Comparison of ENCODE assay signal across 8 cellular contexts in genomic region chr1:100249155-100249536, GRCh38. TPM values are rescaled to one million over a fixed set of nuclear protein-coding genes. Genes with fewer than 3 reads are reported as not detected.
DNase-seq lines count a peak whose midpoint lies in the region; ATAC-seq and TF ChIP-seq lines count a peak whose summit lies in the region.

No MANE protein-coding gene starts in this region.

- H4K91ac ChIP-seq in mesenchymal stem cell (ENCODE audit: low read length) = no peak overlapping the region

- H3K4ac ChIP-seq in mesenchymal stem cell (ENCODE audit: low read depth in 1 of 2, low read length in 2 of 2) = peak overlapping the region; percentile 67 to 71

- peaks cover 16% of the 10 kb centered on the region for H3K79me1 ChIP-seq in mesenchymal stem cell (replicated peaks; ENCODE audit: low read length, poor library complexity, severe bottlenecking)

- H3K27ac ChIP-seq in ACC112 (ENCODE audit: low read depth, low read length) (peak overlapping the region; percentile 8; the same call in 1 of the 2 replicates), mammary epithelial cell (ENCODE audit: insufficient read depth, low read depth, low read length) (peak overlapping the region; percentile 61), mesenchymal stem cell (ENCODE audit: low read length, poor library complexity, severe bottlenecking) (peak overlapping the region; percentile 70)

- peaks cover 9% of the 10 kb centered on the region for H3K4me1 ChIP-seq in ACC112 (ENCODE audit: control insufficient read depth, insufficient read depth, low read length, unreplicated experiment)
- peaks cover 6% of the 10 kb centered on the region for H3K4me1 ChIP-seq in mammary epithelial cell (ENCODE audit: insufficient read depth, low read length)
- peaks cover 2% of the 10 kb centered on the region for H3K4me1 ChIP-seq in mesenchymal stem cell (ENCODE audit: control insufficient read depth, insufficient read depth, low read depth, low read length)

- DNase-seq in mammary epithelial cell (no peak), mesenchymal stem cell (peak; percentile 6), SW480 (ENCODE audit: low spot score) (no peak), H4 (ENCODE audit: low spot score) (no peak)

- H4K8ac ChIP-seq in mesenchymal stem cell (ENCODE audit: low read length) = peak overlapping the region; percentile 87

- H2AFZ ChIP-seq in ACC112 (ENCODE audit: low read length, unreplicated experiment) (peak overlapping the region; percentile 85), mammary epithelial cell (ENCODE audit: low read depth, low read length) (peak overlapping the region; percentile 98), mesenchymal stem cell (ENCODE audit: low read depth, low read length) (peak overlapping the region; percentile 98)

- H3K79me2 ChIP-seq in ACC112 (ENCODE audit: control insufficient read depth, insufficient read depth, low read length, unreplicated experiment) = peaks cover 16% of the 10 kb centered on the region
- peaks cover 36% of the 10 kb centered on the region for H3K79me2 ChIP-seq in mammary epithelial cell (ENCODE audit: insufficient read depth, low read length)

- ATAC-seq in HG03354 (IDR thresholded peaks at IDR 0.05; ENCODE audit: poor library complexity, severe bottlenecking, unreplicated experiment) (peak; percentile 2), HG03521 (IDR thresholded peaks at IDR 0.05; ENCODE audit: unreplicated experiment) (no peak)
- no peak for ATAC-seq in activated T-helper 17 cell treated with anti-CD3 and anti-CD28 coated beads, Interleukin-2, amount 50 U/mL, for 72 hours (replicated peaks)

- H3K9ac ChIP-seq in mammary epithelial cell (ENCODE audit: insufficient read depth, low read length) = peak overlapping the region; percentile 90
- peak overlapping the region; percentile 98 for H3K9ac ChIP-seq in mesenchymal stem cell (ENCODE audit: low read length)

- no peak overlapping the region for H2BK5ac ChIP-seq in mesenchymal stem cell (ENCODE audit: low read depth, low read length, poor library complexity, severe bottlenecking)

- no peak overlapping the region for H3K27ac Mint-ChIP-seq in activated T-helper 17 cell treated with anti-CD3 and anti-CD28 coated beads, Interleukin-2, amount 50 U/mL, for 72 hours

- H3K4me2 ChIP-seq in mammary epithelial cell (ENCODE audit: insufficient read depth, low read depth, low read length) = peak overlapping the region; percentile 80
- H3K4me2 ChIP-seq in mesenchymal stem cell (ENCODE audit: low read length, poor library complexity, severe bottlenecking) = peak overlapping the region; percentile 78

- no peaks in the 10 kb centered on the region for H3K36me3 ChIP-seq in ACC112 (ENCODE audit: insufficient read depth, low read length)
- H3K36me3 ChIP-seq in mammary epithelial cell (ENCODE audit: insufficient read depth, low read length) = no peaks in the 10 kb centered on the region
- peaks cover 0 to 6% of the 10 kb centered on the region in 2 experiments for H3K36me3 ChIP-seq in mesenchymal stem cell (ENCODE audit: control insufficient read depth in 1 of 2, insufficient read depth in 2 of 2, low read depth in 1 of 2, low read length in 2 of 2)

- H2BK15ac ChIP-seq in mesenchymal stem cell (ENCODE audit: low read depth, poor library complexity, severe bottlenecking) = no peak overlapping the region

- no peak overlapping the region for H3K4me3 Mint-ChIP-seq in activated T-helper 17 cell treated with anti-CD3 and anti-CD28 coated beads, Interleukin-2, amount 50 U/mL, for 72 hours

- no peak for TF ChIP-seq CTCF in mammary epithelial cell (conservative IDR thresholded peaks at IDR 0.05 in 1 of 2, IDR thresholded peaks at IDR 0.05 in 1 of 2; ENCODE audit: extremely low read depth in 1 of 2, insufficient read depth in 1 of 2, low read depth in 1 of 2, low read length in 2 of 2)

- 0% methylated on average over 12 of the region's 12 CpGs for WGBS in mammary epithelial cell (ENCODE audit: low coverage, missing lambda C conversion rate)
- WGBS in mesenchymal stem cell = 5% methylated on average over 6 of the region's 12 CpGs

- H3K18ac ChIP-seq in mesenchymal stem cell (ENCODE audit: low read depth in 1 of 2, low read length in 2 of 2) = peak overlapping the region; percentile 23 to 99

- H3K27me3 ChIP-seq in ACC112 (ENCODE audit: insufficient read depth, low read length) (no peaks in the 10 kb centered on the region), mammary epithelial cell (ENCODE audit: insufficient read depth, low read length) (no peaks in the 10 kb centered on the region), mesenchymal stem cell (ENCODE audit: control insufficient read depth in 1 of 2, insufficient read depth in 1 of 2, low read length in 2 of 2) (no peaks in the 10 kb centered on the region)

- no TSS peak for BruUV-seq in mammary epithelial cell (replicated peaks; lab: Mats Ljungman, UMichigan)

- H3K23ac ChIP-seq in mesenchymal stem cell (ENCODE audit: low read length in 2 of 2) = no peak overlapping the region

- CTCF ChIA-PET in mammary epithelial cell (lab: Charles Lee; ENCODE audit: low non-redundant PET) = interaction anchor here (0.6 kb wide), 1 partner anchor 53 kb away, joined by 5 read pairs; no protein-coding TSS in a partner anchor

- H3K4me3 ChIP-seq in ACC112 (ENCODE audit: low read depth, low read length) (peak overlapping the region; percentile 90), mammary epithelial cell (replicated peaks in 1 of 3; ENCODE audit: insufficient read depth in 1 of 3, low read depth in 2 of 3, low read length in 3 of 3) (peak overlapping the region; percentile 72 to 88 (median 77)), mesenchymal stem cell (ENCODE audit: insufficient read depth in 1 of 2, low read depth in 1 of 2, low read length in 2 of 2) (peak overlapping the region; percentile 70 to 100)

- no peak overlapping the region for H2AK5ac ChIP-seq in mesenchymal stem cell (ENCODE audit: low read length, severe bottlenecking)

- H3K9me3 ChIP-seq in mammary epithelial cell (replicated peaks; ENCODE audit: insufficient read depth, low read length) = no peaks in the 10 kb centered on the region
- no peaks in the 10 kb centered on the region for H3K9me3 ChIP-seq in mesenchymal stem cell (ENCODE audit: control insufficient read depth, low read length)

- in situ Hi-C loops in mammary epithelial cell (cut with MboI; ENCODE audit: low sequenced_read_pairs in 2 of 2) = no loop called here

- H3K14ac ChIP-seq in mesenchymal stem cell (ENCODE audit: low read length in 2 of 2) = peak overlapping the region in 1 of 2 experiments; percentile 44

- no peak overlapping the region for H2BK120ac ChIP-seq in mesenchymal stem cell (ENCODE audit: low read depth, low read length)

- dilution Hi-C loops in mammary epithelial cell (cut with HindIII; ENCODE audit: low sequenced_read_pairs) = no loop called here

- H2BK12ac ChIP-seq in mesenchymal stem cell (ENCODE audit: low read length in 2 of 2) = peak overlapping the region in 1 of 2 experiments; percentile 49

- no peaks in the 10 kb centered on the region for H4K20me1 ChIP-seq in mammary epithelial cell (ENCODE audit: insufficient read depth, low read length)

- no peaks in the 10 kb centered on the region for H3K9me3 Mint-ChIP-seq in activated T-helper 17 cell treated with anti-CD3 and anti-CD28 coated beads, Interleukin-2, amount 50 U/mL, for 72 hours

- peaks cover 11% of the 10 kb centered on the region for H3K4me1 Mint-ChIP-seq in activated T-helper 17 cell treated with anti-CD3 and anti-CD28 coated beads, Interleukin-2, amount 50 U/mL, for 72 hours

- peaks cover 1% of the 10 kb centered on the region for H3K36me3 Mint-ChIP-seq in activated T-helper 17 cell treated with anti-CD3 and anti-CD28 coated beads, Interleukin-2, amount 50 U/mL, for 72 hours (ENCODE audit: low read depth)

- intact Hi-C loops in mammary epithelial cell (cut with micrococcal nuclease) = no loop called here

- H3K27me3 Mint-ChIP-seq in activated T-helper 17 cell treated with anti-CD3 and anti-CD28 coated beads, Interleukin-2, amount 50 U/mL, for 72 hours = no peaks in the 10 kb centered on the region

RNA-seq across cellular contexts. Expression of gene DBT, which starts 0.5 kb away (rescaled TPM):
- total RNA-seq in mammary epithelial cell = 10 to 100 TPM in 1 of 2 donors, 1 to 10 TPM in 1; 8.5 to 12.8 TPM
- polyA plus RNA-seq in mammary epithelial cell = 4.4 TPM
- polyA minus RNA-seq in mammary epithelial cell = 6.6 TPM
- 5.5 TPM for polyA plus RNA-seq in mesenchymal stem cell (2013, experiment 1 of 2)
- 5.6 TPM for polyA plus RNA-seq in mesenchymal stem cell (2013, experiment 2 of 2)
- 10 to 100 TPM; 12.3 to 12.6 TPM for total RNA-seq in activated T-helper 17 cell treated with anti-CD3 and anti-CD28 coated beads, Interleukin-2, amount 50 U/mL, for 72 hours
- 4.7 and 7.8 TPM in 2 replicates for total RNA-seq in H4 (2014; rRNA removed; shearing (Covaris generic))

RNA-seq across cellular contexts. Expression of gene RTCA, which starts 16.9 kb away (rescaled TPM):
- 10 to 100 TPM; 31.5 to 60.2 TPM for total RNA-seq in mammary epithelial cell
- 27.9 TPM for polyA plus RNA-seq in mammary epithelial cell
- polyA minus RNA-seq in mammary epithelial cell = 18.5 TPM
- 50.0 TPM for polyA plus RNA-seq in mesenchymal stem cell (2013, experiment 1 of 2)
- polyA plus RNA-seq in mesenchymal stem cell (2013, experiment 2 of 2) = 49.3 TPM
- 10 to 100 TPM; 48.3 to 57.7 TPM for total RNA-seq in activated T-helper 17 cell treated with anti-CD3 and anti-CD28 coated beads, Interleukin-2, amount 50 U/mL, for 72 hours
- 31.3 and 31.4 TPM in 2 replicates for total RNA-seq in H4 (2014; rRNA removed; shearing (Covaris generic))

Comparison
In these comparisons a context has a peak if more than half of its experiments do, and no peak if none do; other contexts are left out.
1. H3K27ac ChIP-seq: peak in every context shown above with its lines; median percentile 70 in mesenchymal stem cell; 61 in mammary epithelial cell; 8 in ACC112.